In genomic region chr1:230801441-230801840, GRCh38 we compare ENCODE assay signal across 21 cellular contexts. TPM values are rescaled to one million over a fixed set of nuclear protein-coding genes. Genes with fewer than 3 reads are reported as not detected.
DNase-seq lines count a peak whose midpoint lies in the region; TF ChIP-seq lines count a peak whose summit lies in the region.
"Had no signal": no experiment of that assay in that cellular context is flagged by ENCODE, and none has a peak within 500 bp of the region (broad histone marks: within the 10 kb centered on the region; RNA-seq: fewer than 3 reads in every experiment).

No MANE protein-coding gene starts in this region.

- no peaks in the 10 kb centered on the region for H3K9me3 ChIP-seq in neuronal stem cell (replicated peaks in 1 of 2; ENCODE audit: control insufficient read depth in 2 of 2, insufficient read depth in 1 of 2, low read depth in 1 of 2, low read length in 2 of 2)
- H3K9me3 ChIP-seq: A549, SJCRH30 had no signal

- no peak overlapping the region for H4K8ac ChIP-seq in neuronal stem cell (ENCODE audit: low read depth, low read length)
- no peak overlapping the region for H4K8ac ChIP-seq in mesendoderm (ENCODE audit: low read depth, low read length)

- H2BK12ac ChIP-seq in neuronal stem cell (ENCODE audit: low read length) = no peak overlapping the region

- no peak overlapping the region for H3K18ac ChIP-seq in neuronal stem cell (ENCODE audit: low read length)
- no peak overlapping the region for H3K18ac ChIP-seq in mesendoderm (ENCODE audit: low read length)

- H3K27me3 ChIP-seq in neuronal stem cell (ENCODE audit: control insufficient read depth in 3 of 3, insufficient read depth in 3 of 3, low read depth in 1 of 3, low read length in 3 of 3) (no peaks in the 10 kb centered on the region), mesendoderm (ENCODE audit: insufficient read depth, low read length, poor library complexity) (no peaks in the 10 kb centered on the region)
- H3K27me3 ChIP-seq: BLaER1 treated with 17β-estradiol and CSF1 and Interleukin-3, amounts not matched to agents 10 nM and 100 nM; SJCRH30 had no signal

- no peak overlapping the region for H3K4me2 ChIP-seq in neuronal stem cell (ENCODE audit: insufficient read depth, low read length, poor library complexity, severe bottlenecking)
- no peak overlapping the region for H3K4me2 ChIP-seq in mesendoderm (ENCODE audit: low read length)
- H3K4me2 ChIP-seq: A549; BLaER1 treated with 17β-estradiol and CSF1 and Interleukin-3, amounts not matched to agents 10 nM and 100 nM; PC-9 had no signal

- H3K4me1 ChIP-seq in neuronal stem cell (ENCODE audit: control insufficient read depth in 2 of 2, insufficient read depth in 1 of 2, low read depth in 1 of 2, low read length in 2 of 2) (no peaks in the 10 kb centered on the region), mesendoderm (ENCODE audit: control insufficient read depth, low read depth, low read length) (no peaks in the 10 kb centered on the region)
- H3K4me1 ChIP-seq: A549, SJCRH30 had no signal

- no peak overlapping the region for H3K14ac ChIP-seq in neuronal stem cell (ENCODE audit: low read length)

- peak overlapping the region in 3 of 5 experiments; percentile 6 to 93 (median 51) for H3K27ac Mint-ChIP-seq in brain
- H3K27ac Mint-ChIP-seq: CD4-positive, alpha-beta T cell had no signal

- no peak overlapping the region for H3K9ac ChIP-seq in neuronal stem cell (ENCODE audit: low read depth, low read length, poor library complexity)
- H3K9ac ChIP-seq in mesendoderm (ENCODE audit: low read length) = no peak overlapping the region
- H3K9ac ChIP-seq: BLaER1 treated with 17β-estradiol and CSF1 and Interleukin-3, amounts not matched to agents 10 nM and 100 nM had no signal

- H2AFZ ChIP-seq in neuronal stem cell (ENCODE audit: low read length) = no peak overlapping the region
- H2AFZ ChIP-seq: PC-9 had no signal

- H4K91ac ChIP-seq in neuronal stem cell (ENCODE audit: low read depth, low read length, poor library complexity) = peak overlapping the region; percentile 46

- H2BK120ac ChIP-seq in neuronal stem cell (ENCODE audit: low read depth, low read length) = no peak overlapping the region
- no peak overlapping the region for H2BK120ac ChIP-seq in mesendoderm (ENCODE audit: low read depth, low read length)

- peak; percentile 13 for DNase-seq in ecto neural progenitor cell (ENCODE audit: low spot score)
- DNase-seq in neuronal stem cell (ENCODE audit: low spot score) = no peak
- no peak for DNase-seq in MV-4-11 (lab: John Stamatoyannopoulos, UW)
- no peak for DNase-seq in COLO829 (ENCODE audit: low spot score)
- no peak for DNase-seq in NCI-H187 (lab: John Stamatoyannopoulos, UW)
- no peak for DNase-seq in mesendoderm
- DNase-seq: AML-193; CD4-positive, alpha-beta T cell; COR-L47; Kasumi-1; NCI-H1105; NCI-H1436 treated with DMSO at 0.1 percent for 48 hours; NCI-H1930; NCI-H2107; NCI-H446; NCI-H524 treated with DMSO at 0.1 percent for 48 hours; PC-9; SJCRH30 had no signal

- H3K9me3 Mint-ChIP-seq in brain = peaks cover 0 to 7% (median 0%) of the 10 kb centered on the region in 5 experiments
- H3K9me3 Mint-ChIP-seq: CD4-positive, alpha-beta T cell had no signal

- WGBS in neuronal stem cell (ENCODE audit: extremely low coverage in 2 of 2, insufficient read length in 2 of 2, insufficient replicate concordance in 1 of 2), 2 donors = no CpG with 5 or more reads among the region's 5 CpGs
- no CpG with 5 or more reads among the region's 5 CpGs for WGBS in mesendoderm (ENCODE audit: extremely low coverage, insufficient coverage, low lambda C conversion rate)

- H2BK15ac ChIP-seq in neuronal stem cell (ENCODE audit: low read length) (no peak overlapping the region), mesendoderm (replicated peaks; ENCODE audit: low read depth) (no peak overlapping the region)

- H3K36me3 Mint-ChIP-seq in brain = peaks cover 3% of the 10 kb centered on the region

- H3K4me3 ChIP-seq in neuronal stem cell (ENCODE audit: low read length in 2 of 2) = no peak overlapping the region
- no peak overlapping the region for H3K4me3 ChIP-seq in mesendoderm (ENCODE audit: low read length)
- H3K4me3 ChIP-seq: A549; BLaER1 treated with 17β-estradiol and CSF1 and Interleukin-3, amounts not matched to agents 10 nM and 100 nM; PC-9; SJCRH30 had no signal

- H3K56ac ChIP-seq in mesendoderm (ENCODE audit: low read length) = no peak overlapping the region

- H3K36me3 ChIP-seq in neuronal stem cell (replicated peaks in 1 of 2; ENCODE audit: control insufficient read depth in 2 of 2, insufficient read depth in 2 of 2, low read length in 2 of 2) (no peaks in the 10 kb centered on the region), mesendoderm (ENCODE audit: control insufficient read depth, insufficient read depth, low read length) (no peaks in the 10 kb centered on the region)
- H3K36me3 ChIP-seq: BLaER1 treated with 17β-estradiol and CSF1 and Interleukin-3, amounts not matched to agents 10 nM and 100 nM; SJCRH30 had no signal

- no peak overlapping the region for H3K23ac ChIP-seq in neuronal stem cell (ENCODE audit: low read depth, low read length, poor library complexity)
- no peak overlapping the region for H3K23ac ChIP-seq in mesendoderm (ENCODE audit: low read length)

- no peak overlapping the region for H3K4ac ChIP-seq in neuronal stem cell (ENCODE audit: low read length)
- H3K4ac ChIP-seq in mesendoderm (ENCODE audit: low read depth, low read length) = no peak overlapping the region

- peaks cover 29% of the 10 kb centered on the region for H3K4me1 Mint-ChIP-seq in brain

- H3K27me3 Mint-ChIP-seq in brain = peaks cover under 1% of the 10 kb centered on the region

- H3K79me2 ChIP-seq in mesendoderm (ENCODE audit: control insufficient read depth, insufficient read depth, low read length) = no peaks in the 10 kb centered on the region

- H3K79me1 ChIP-seq in neuronal stem cell (ENCODE audit: low read depth, low read length) (no peaks in the 10 kb centered on the region), mesendoderm (ENCODE audit: low read length) (no peaks in the 10 kb centered on the region)

- no peak overlapping the region for H2AK5ac ChIP-seq in neuronal stem cell (ENCODE audit: low read depth, low read length)
- no peak overlapping the region for H2AK5ac ChIP-seq in mesendoderm (ENCODE audit: low read length)

- H4K5ac ChIP-seq in mesendoderm (ENCODE audit: low read length) = no peak overlapping the region

- H3K4me3 Mint-ChIP-seq in brain = no peak overlapping the region
- H3K4me3 Mint-ChIP-seq: CD4-positive, alpha-beta T cell had no signal

- H2BK5ac ChIP-seq in neuronal stem cell (ENCODE audit: low read length) (no peak overlapping the region), mesendoderm (ENCODE audit: low read length) (no peak overlapping the region)

- H3K27ac ChIP-seq in neuronal stem cell (replicated peaks; ENCODE audit: low read length) (no peak overlapping the region), mesendoderm (ENCODE audit: low read depth, low read length) (no peak overlapping the region)
- H3K27ac ChIP-seq: A549; BLaER1 treated with 17β-estradiol and CSF1 and Interleukin-3, amounts not matched to agents 10 nM and 100 nM; PC-9; SJCRH30 had no signal

- no peak for TF ChIP-seq CTCF in brain (conservative IDR thresholded peaks at IDR 0.05)

RNA-seq across cellular contexts. Expression of gene CAPN9, which starts 54.3 kb away (rescaled TPM):
- 2.0 TPM for polyA plus RNA-seq in brain (ENCODE audit: insufficient read depth, low read depth, low replicate concordance)
- polyA plus RNA-seq in neuronal stem cell (2013, experiment 1 of 2) = 0.15 TPM
- polyA plus RNA-seq in neuronal stem cell (2013, experiment 2 of 2) = 0.26 TPM
- 0.32 TPM for polyA plus RNA-seq in mesendoderm (2013, experiment 1 of 2)
- polyA plus RNA-seq in mesendoderm (2013, experiment 2 of 2) = 0.22 TPM
- polyA plus RNA-seq: A549 had no signal
